In the genomic region with DNA sequence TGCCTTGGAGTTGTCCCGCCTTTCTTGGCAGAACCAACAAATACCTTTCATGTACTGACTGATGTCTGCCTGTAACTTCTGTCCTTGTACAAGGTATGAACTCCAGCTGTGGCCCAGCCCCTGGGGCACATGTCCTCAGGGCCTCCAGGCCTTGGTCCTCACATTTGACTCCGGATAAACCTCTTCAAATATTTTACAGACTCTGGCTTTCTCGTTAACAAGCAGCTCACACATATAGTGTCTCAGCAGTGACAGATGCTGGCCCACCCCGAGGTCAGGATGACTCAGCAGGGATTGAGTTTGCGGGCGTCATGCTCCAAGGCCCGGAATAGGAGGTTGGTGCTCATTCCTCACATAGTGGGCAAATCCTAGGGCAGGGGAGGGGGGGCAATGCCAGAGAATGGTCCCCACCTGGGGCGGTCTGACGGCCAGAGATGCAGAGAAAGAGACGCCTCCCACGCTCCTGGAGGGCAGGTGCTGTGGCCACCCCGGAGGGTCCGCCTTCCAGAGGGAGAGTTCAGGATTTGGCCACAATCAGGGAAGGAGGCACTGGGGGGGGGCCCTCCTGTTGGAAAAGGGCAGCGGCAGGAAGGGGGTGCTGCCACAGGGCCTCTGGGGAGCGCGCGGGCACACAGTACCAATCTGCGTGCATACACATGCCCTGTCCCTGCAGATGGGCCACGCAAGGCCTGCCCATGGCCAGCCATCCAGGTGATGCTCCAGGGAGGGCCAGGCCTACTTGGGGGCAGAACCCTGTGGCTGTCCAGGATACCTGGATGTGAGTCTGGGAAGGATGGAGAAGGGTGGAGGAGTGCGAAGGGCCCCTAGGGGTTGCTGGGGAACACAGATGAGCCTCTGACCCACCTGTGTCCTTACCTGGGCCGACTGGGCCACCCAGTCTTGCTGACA, we compare ENCODE assay signal across 8 cellular contexts. TPM values are rescaled to one million over a fixed set of nuclear protein-coding genes. Genes with fewer than 3 reads are reported as not detected.
DNase-seq lines count a peak whose midpoint lies in the region; ATAC-seq, FAIRE-seq and TF ChIP-seq lines count a peak whose summit lies in the region.
"Not testable (repeated sequence)": the region's sequence is repeated elsewhere in the genome, so short reads cannot be mapped to it uniquely, and the experiment has no call there.

No MANE protein-coding gene starts in this region.

- FAIRE-seq in RCC 7860 (lab: Jason Lieb, UNC): peak; percentile 89

- intact Hi-C loops in HCT116 (cut with micrococcal nuclease); Right ventricle myocardium superior (cut with DNase I); naive thymus-derived CD4-positive, alpha-beta T cell (cut with micrococcal nuclease): not testable (repeated sequence)

- not testable (repeated sequence) for H3K9me3 ChIP-seq in HCT116 (ENCODE audit: control insufficient read depth in 1 of 2, insufficient read depth in 1 of 2, low read depth in 1 of 2, low read length in 2 of 2); naive thymus-derived CD4-positive, alpha-beta T cell (ENCODE audit: control insufficient read depth in 2 of 3, low read length in 3 of 3)

- DNase-seq in HCT116 (ENCODE audit: low read depth, low spot score); central memory CD8-positive, alpha-beta T cell (ENCODE audit: low spot score in 2 of 2); Right ventricle myocardium superior; naive thymus-derived CD4-positive, alpha-beta T cell: not testable (repeated sequence)
- peak; percentile 80 for DNase-seq in RCC 7860 (ENCODE audit: low spot score)
- peak; percentile 55 for DNase-seq in activated CD8-positive, alpha-beta memory T cell treated with anti-CD3 and anti-CD28 coated beads for 24 hours

- BruUV-seq in HCT116 (replicated peaks; lab: Mats Ljungman, UMichigan): not testable (repeated sequence)

- peak overlapping the region; percentile 6; the same call in 1 of the 2 replicates for H3K27ac ChIP-seq in C4-2B
- peak overlapping the region; percentile 42 for H3K27ac ChIP-seq in HCT116 (ENCODE audit: low read depth, low read length)
- not testable (repeated sequence) for H3K27ac ChIP-seq in naive thymus-derived CD4-positive, alpha-beta T cell (ENCODE audit: low read depth, low read length)

- not testable (repeated sequence) for H3K9me2 ChIP-seq in HCT116 (ENCODE audit: insufficient read depth)

- H3K27ac Mint-ChIP-seq in central memory CD8-positive, alpha-beta T cell (ENCODE audit: low read depth): peak overlapping the region; percentile 57
- H3K27ac Mint-ChIP-seq in naive thymus-derived CD4-positive, alpha-beta T cell: peak overlapping the region in 8 of 9 donors; percentile 25 to 82 (median 64)
- H3K27ac Mint-ChIP-seq in stimulated activated naive CD8-positive, alpha-beta T cell treated with anti-CD3 and anti-CD28 coated beads, Interleukin-15, Interleukin-2, amounts not matched to agents 100 ng/mL and 50 ng/mL, for 24 hours: peak overlapping the region; percentile 77

- not testable (repeated sequence) for H4K20me1 ChIP-seq in HCT116 (ENCODE audit: insufficient read depth)

- RAD21 ChIA-PET in HCT116 (lab: Charles Lee; ENCODE audit: low non-redundant PET in 1 of 2, low total read pairs in 2 of 2, uncharacterized antibody in 2 of 2, unreplicated experiment in 2 of 2): not testable (repeated sequence)

- POLR2A ChIA-PET in HCT116 (lab: Charles Lee): interaction anchor here (1.3 kb wide), 1 partner anchor 10 kb away, joined by 3 read pairs; no protein-coding TSS in a partner anchor
- POLR2A ChIA-PET in naive thymus-derived CD4-positive, alpha-beta T cell (lab: Charles Lee): not testable (repeated sequence)

- peaks cover 25% of the 10 kb centered on the region for H3K36me3 Mint-ChIP-seq in central memory CD8-positive, alpha-beta T cell (ENCODE audit: insufficient read depth)
- H3K36me3 Mint-ChIP-seq in naive thymus-derived CD4-positive, alpha-beta T cell: not testable (repeated sequence)
- peaks cover 25% of the 10 kb centered on the region for H3K36me3 Mint-ChIP-seq in stimulated activated naive CD8-positive, alpha-beta T cell treated with anti-CD3 and anti-CD28 coated beads, Interleukin-15, Interleukin-2, amounts not matched to agents 100 ng/mL and 50 ng/mL, for 24 hours (ENCODE audit: low read depth)

- peak overlapping the region; percentile 19 for H3K4me2 ChIP-seq in HCT116 (ENCODE audit: low read length)

- not testable (repeated sequence) for TF ChIP-seq RAD21 in HCT116 (IDR thresholded peaks at IDR 0.05; ENCODE audit: low read depth)

- not testable (repeated sequence) for H3K4me3 Mint-ChIP-seq in central memory CD8-positive, alpha-beta T cell; naive thymus-derived CD4-positive, alpha-beta T cell; stimulated activated naive CD8-positive, alpha-beta T cell treated with anti-CD3 and anti-CD28 coated beads, Interleukin-15, Interleukin-2, amounts not matched to agents 100 ng/mL and 50 ng/mL, for 24 hours

- not testable (repeated sequence) for H3K27me3 Mint-ChIP-seq in central memory CD8-positive, alpha-beta T cell; naive thymus-derived CD4-positive, alpha-beta T cell; stimulated activated naive CD8-positive, alpha-beta T cell treated with anti-CD3 and anti-CD28 coated beads, Interleukin-15, Interleukin-2, amounts not matched to agents 100 ng/mL and 50 ng/mL, for 24 hours

- not testable (repeated sequence) for H3K27me3 ChIP-seq in HCT116 (ENCODE audit: insufficient read depth, low read length); naive thymus-derived CD4-positive, alpha-beta T cell (ENCODE audit: control insufficient read depth in 2 of 2, insufficient read depth in 2 of 2, low read length in 2 of 2)

- CTCF ChIA-PET in HCT116 (lab: Charles Lee); naive thymus-derived CD4-positive, alpha-beta T cell (lab: Charles Lee): not testable (repeated sequence)

- not testable (repeated sequence) for H3K9me3 Mint-ChIP-seq in central memory CD8-positive, alpha-beta T cell; naive thymus-derived CD4-positive, alpha-beta T cell; stimulated activated naive CD8-positive, alpha-beta T cell treated with anti-CD3 and anti-CD28 coated beads, Interleukin-15, Interleukin-2, amounts not matched to agents 100 ng/mL and 50 ng/mL, for 24 hours

- not testable (repeated sequence) for TF ChIP-seq POLR2A in HCT116 (IDR thresholded peaks at IDR 0.05; ENCODE audit: borderline replicate concordance, extremely low read depth, insufficient read depth, insufficient read length)

- TF ChIP-seq CTCF in C4-2B (conservative IDR thresholded peaks at IDR 0.05); HCT116 (IDR thresholded peaks at IDR 0.05 in 2 of 3, conservative IDR thresholded peaks at IDR 0.05 in 1 of 3; ENCODE audit: borderline replicate concordance in 1 of 3, insufficient read depth in 1 of 3, low read depth in 2 of 3, low read length in 2 of 3): not testable (repeated sequence)

- peaks cover 97% of the 10 kb centered on the region for H3K79me2 ChIP-seq in HCT116 (ENCODE audit: insufficient read depth, low read length)

- H3K36me3 ChIP-seq in HCT116 (ENCODE audit: control insufficient read depth in 1 of 2, insufficient read depth in 2 of 2, low read length in 2 of 2); naive thymus-derived CD4-positive, alpha-beta T cell (ENCODE audit: control insufficient read depth in 2 of 3, insufficient read depth in 3 of 3, low read length in 3 of 3): not testable (repeated sequence)

- not testable (repeated sequence) for H2AFZ ChIP-seq in HCT116 (ENCODE audit: low read depth, low read length, poor library complexity, severe bottlenecking)

- ATAC-seq in HCT116 (peak; percentile 61), Right ventricle myocardium superior (ENCODE audit: poor library complexity) (peak; percentile 19)
- ATAC-seq in central memory CD8-positive, alpha-beta T cell (replicated peaks; ENCODE audit: extremely low read depth, poor library complexity, severe bottlenecking); naive thymus-derived CD4-positive, alpha-beta T cell: not testable (repeated sequence)

- peaks cover 44% of the 10 kb centered on the region for H3K4me1 Mint-ChIP-seq in central memory CD8-positive, alpha-beta T cell
- H3K4me1 Mint-ChIP-seq in naive thymus-derived CD4-positive, alpha-beta T cell: peaks cover 11 to 52% (median 37%) of the 10 kb centered on the region in 7 donors
- peaks cover 74% of the 10 kb centered on the region for H3K4me1 Mint-ChIP-seq in stimulated activated naive CD8-positive, alpha-beta T cell treated with anti-CD3 and anti-CD28 coated beads, Interleukin-15, Interleukin-2, amounts not matched to agents 100 ng/mL and 50 ng/mL, for 24 hours (ENCODE audit: low read depth)

- not testable (repeated sequence) for H3K4me3 ChIP-seq in HCT116 (replicated peaks in 1 of 2; ENCODE audit: low read depth in 1 of 2, low read length in 2 of 2); naive thymus-derived CD4-positive, alpha-beta T cell (ENCODE audit: low read length)

- H3K4me1 ChIP-seq in HCT116 (ENCODE audit: control insufficient read depth in 1 of 2, insufficient read depth in 2 of 2, low read length in 2 of 2): peaks cover 12 to 16% of the 10 kb centered on the region in 2 experiments
- H3K4me1 ChIP-seq in naive thymus-derived CD4-positive, alpha-beta T cell (ENCODE audit: control insufficient read depth in 2 of 2, insufficient read depth in 2 of 2, low read length in 2 of 2): not testable (repeated sequence)

- not testable (repeated sequence) for H3K9ac ChIP-seq in HCT116 (ENCODE audit: low read length)

RNA-seq across cellular contexts. Expression of a gene that starts 58.2 kb away (rescaled TPM):
- total RNA-seq in HCT116 (2021; ENCODE audit: unreplicated experiment) (0.47 TPM), Right ventricle myocardium superior (0.91 TPM)
- 0.02 and 0.30 TPM in 2 replicates for polyA plus RNA-seq in HCT116 (2012)
- 100 to 1,000 TPM in 4 of 5 experiments, 10 to 100 TPM in 1; 79.5 to 333 (median 124) TPM for total RNA-seq in naive thymus-derived CD4-positive, alpha-beta T cell
- polyA plus RNA-seq in naive thymus-derived CD4-positive, alpha-beta T cell: 100 to 1,000 TPM in 1 of 2 donors, 10 to 100 TPM in 1; 96.0 to 183 TPM

Comparison
In these comparisons a context has a peak if more than half of its experiments do, and no peak if none do; other contexts are left out.
1. RNA of a gene that starts 58.2 kb away (total RNA-seq): 79.5 to 333 TPM in naive thymus-derived CD4-positive, alpha-beta T cell; 0.91 TPM in Right ventricle myocardium superior (single experiment) and 0.47 TPM in HCT116 (single experiment); every median in the first group is over 10 times any median in the second.
2. Peak in every context shown above with its lines, with median percentiles within 50 percentile points of each other: H3K27ac Mint-ChIP-seq.